Comparison of ENCODE assay signal across 1 cellular context in the genomic region with DNA sequence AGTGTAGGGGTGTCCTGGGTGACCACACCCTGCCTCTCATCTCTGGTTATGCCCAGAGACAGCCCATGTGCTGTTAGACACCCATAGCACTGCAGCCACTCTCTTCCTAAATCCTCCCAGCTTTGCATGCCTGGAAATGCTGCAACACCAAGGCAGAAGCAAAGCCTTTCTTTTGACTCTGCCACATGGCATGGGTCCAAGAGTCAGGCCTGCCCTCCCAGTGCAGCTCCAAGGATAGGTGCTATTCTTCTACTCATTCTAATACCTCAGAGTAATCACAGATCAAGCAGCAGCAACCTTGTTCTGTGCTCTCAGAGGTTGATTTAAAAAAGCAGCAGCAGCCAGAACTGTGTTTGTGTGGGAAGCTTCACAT.
TF ChIP-seq lines count a peak whose summit lies in the region.

No MANE protein-coding gene starts in this region.

TF ChIP-seq in WTC11, 78 proteins besides CTCF, POLR2A, EP300 and RAD21 (continued from another document):
- TF ChIP-seq, protein P1, sequence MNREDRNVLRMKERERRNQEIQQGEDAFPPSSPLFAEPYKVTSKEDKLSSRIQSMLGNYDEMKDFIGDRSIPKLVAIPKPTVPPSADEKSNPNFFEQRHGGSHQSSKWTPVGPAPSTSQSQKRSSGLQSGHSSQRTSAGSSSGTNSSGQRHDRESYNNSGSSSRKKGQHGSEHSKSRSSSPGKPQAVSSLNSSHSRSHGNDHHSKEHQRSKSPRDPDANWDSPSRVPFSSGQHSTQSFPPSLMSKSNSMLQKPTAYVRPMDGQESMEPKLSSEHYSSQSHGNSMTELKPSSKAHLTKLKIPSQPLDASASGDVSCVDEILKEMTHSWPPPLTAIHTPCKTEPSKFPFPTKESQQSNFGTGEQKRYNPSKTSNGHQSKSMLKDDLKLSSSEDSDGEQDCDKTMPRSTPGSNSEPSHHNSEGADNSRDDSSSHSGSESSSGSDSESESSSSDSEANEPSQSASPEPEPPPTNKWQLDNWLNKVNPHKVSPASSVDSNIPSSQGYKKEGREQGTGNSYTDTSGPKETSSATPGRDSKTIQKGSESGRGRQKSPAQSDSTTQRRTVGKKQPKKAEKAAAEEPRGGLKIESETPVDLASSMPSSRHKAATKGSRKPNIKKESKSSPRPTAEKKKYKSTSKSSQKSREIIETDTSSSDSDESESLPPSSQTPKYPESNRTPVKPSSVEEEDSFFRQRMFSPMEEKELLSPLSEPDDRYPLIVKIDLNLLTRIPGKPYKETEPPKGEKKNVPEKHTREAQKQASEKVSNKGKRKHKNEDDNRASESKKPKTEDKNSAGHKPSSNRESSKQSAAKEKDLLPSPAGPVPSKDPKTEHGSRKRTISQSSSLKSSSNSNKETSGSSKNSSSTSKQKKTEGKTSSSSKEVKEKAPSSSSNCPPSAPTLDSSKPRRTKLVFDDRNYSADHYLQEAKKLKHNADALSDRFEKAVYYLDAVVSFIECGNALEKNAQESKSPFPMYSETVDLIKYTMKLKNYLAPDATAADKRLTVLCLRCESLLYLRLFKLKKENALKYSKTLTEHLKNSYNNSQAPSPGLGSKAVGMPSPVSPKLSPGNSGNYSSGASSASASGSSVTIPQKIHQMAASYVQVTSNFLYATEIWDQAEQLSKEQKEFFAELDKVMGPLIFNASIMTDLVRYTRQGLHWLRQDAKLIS (CRISPR knock-in tag; IDR thresholded peaks at IDR 0.05; ENCODE audit: borderline replicate concordance): no peak
- TF ChIP-seq, protein P2, sequence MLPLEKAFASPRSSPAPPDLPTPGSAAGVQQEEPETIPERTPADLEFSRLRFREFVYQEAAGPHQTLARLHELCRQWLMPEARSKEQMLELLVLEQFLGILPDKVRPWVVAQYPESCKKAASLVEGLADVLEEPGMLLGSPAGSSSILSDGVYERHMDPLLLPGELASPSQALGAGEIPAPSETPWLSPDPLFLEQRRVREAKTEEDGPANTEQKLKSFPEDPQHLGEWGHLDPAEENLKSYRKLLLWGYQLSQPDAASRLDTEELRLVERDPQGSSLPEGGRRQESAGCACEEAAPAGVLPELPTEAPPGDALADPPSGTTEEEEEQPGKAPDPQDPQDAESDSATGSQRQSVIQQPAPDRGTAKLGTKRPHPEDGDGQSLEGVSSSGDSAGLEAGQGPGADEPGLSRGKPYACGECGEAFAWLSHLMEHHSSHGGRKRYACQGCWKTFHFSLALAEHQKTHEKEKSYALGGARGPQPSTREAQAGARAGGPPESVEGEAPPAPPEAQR (CRISPR knock-in tag; IDR thresholded peaks at IDR 0.05): no peak
- TF ChIP-seq, protein P3, sequence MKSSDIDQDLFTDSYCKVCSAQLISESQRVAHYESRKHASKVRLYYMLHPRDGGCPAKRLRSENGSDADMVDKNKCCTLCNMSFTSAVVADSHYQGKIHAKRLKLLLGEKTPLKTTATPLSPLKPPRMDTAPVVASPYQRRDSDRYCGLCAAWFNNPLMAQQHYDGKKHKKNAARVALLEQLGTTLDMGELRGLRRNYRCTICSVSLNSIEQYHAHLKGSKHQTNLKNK (CRISPR knock-in tag; IDR thresholded peaks at IDR 0.05): no peak
- TF ChIP-seq SOX15 (CRISPR knock-in tag; IDR thresholded peaks at IDR 0.05) (no peak), ESRRA (CRISPR knock-in tag; IDR thresholded peaks at IDR 0.05; ENCODE audit: borderline replicate concordance) (no peak), NR2C2 (CRISPR knock-in tag; IDR thresholded peaks at IDR 0.05) (no peak), SMAD3 (CRISPR knock-in tag; IDR thresholded peaks at IDR 0.05; ENCODE audit: borderline replicate concordance) (no peak)
- TF ChIP-seq, protein P4, sequence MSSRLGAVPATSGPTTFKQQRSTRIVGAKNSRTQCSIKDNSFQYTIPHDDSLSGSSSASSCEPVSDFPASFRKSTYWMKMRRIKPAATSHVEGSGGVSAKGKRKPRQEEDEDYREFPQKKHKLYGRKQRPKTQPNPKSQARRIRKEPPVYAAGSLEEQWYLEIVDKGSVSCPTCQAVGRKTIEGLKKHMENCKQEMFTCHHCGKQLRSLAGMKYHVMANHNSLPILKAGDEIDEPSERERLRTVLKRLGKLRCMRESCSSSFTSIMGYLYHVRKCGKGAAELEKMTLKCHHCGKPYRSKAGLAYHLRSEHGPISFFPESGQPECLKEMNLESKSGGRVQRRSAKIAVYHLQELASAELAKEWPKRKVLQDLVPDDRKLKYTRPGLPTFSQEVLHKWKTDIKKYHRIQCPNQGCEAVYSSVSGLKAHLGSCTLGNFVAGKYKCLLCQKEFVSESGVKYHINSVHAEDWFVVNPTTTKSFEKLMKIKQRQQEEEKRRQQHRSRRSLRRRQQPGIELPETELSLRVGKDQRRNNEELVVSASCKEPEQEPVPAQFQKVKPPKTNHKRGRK (CRISPR knock-in tag; IDR thresholded peaks at IDR 0.05; ENCODE audit: borderline replicate concordance): no peak
